Comparison of ENCODE assay signal across 18 cellular contexts in the genomic region with DNA sequence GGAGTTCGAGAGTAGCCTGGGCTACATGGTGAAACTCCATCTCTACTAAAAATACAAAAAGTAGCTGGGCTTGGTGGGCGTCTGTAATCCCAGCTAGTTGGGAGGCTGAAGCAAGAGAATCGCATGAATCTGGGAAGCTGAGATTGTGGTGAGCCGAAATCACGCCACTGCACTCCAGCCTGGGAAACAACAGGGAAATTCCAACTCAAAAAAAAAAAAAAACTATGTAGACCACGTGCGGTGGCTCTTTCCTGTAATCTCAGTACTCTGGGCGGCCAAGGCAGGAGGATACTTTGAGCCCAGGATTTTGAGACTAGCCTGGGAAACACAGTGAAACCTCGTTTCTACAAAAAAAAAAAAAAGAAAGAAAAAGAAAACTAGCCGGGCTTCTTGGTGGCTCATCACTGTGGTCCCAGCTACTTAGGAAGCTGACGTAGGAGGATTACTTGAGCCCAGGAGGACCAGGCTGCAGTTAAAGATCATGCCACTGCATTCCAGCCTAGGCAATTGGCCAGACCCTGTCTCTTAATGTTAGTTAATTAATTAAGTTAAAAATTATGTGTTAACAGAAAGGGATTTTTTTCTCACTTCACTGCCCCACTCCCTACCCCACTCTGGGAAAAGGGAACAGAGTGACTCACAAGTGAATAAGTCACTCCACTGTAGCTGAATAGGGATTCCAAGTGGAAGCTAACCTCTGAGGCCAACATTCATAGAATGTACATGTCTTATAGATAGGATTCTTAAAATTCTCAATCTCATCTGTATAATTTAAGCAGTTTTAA. TPM values are rescaled to one million over a fixed set of nuclear protein-coding genes. Genes with fewer than 3 reads are reported as not detected.
DNase-seq lines count a peak whose midpoint lies in the region; ATAC-seq and TF ChIP-seq lines count a peak whose summit lies in the region.
"Had no signal": no experiment of that assay in that cellular context is flagged by ENCODE, and none has a peak within 500 bp of the region (broad histone marks: within the 10 kb centered on the region; RNA-seq: fewer than 3 reads in every experiment).

No MANE protein-coding gene starts in this region.

- H2BK5ac ChIP-seq in H9 (ENCODE audit: insufficient read length, low read length) = no peak overlapping the region

- H3K9me3 Mint-ChIP-seq in effector memory CD8-positive, alpha-beta T cell = no peaks in the 10 kb centered on the region
- H3K9me3 Mint-ChIP-seq in nephron (no peaks in the 10 kb centered on the region), H9 (peaks cover 0 to 2% of the 10 kb centered on the region in 2 experiments; a peak in 2 of 5 replicates)

- H3K36me3 Mint-ChIP-seq in effector memory CD8-positive, alpha-beta T cell (ENCODE audit: insufficient read depth) = peaks cover 37% of the 10 kb centered on the region
- H3K36me3 Mint-ChIP-seq in nephron (ENCODE audit: low read depth) = peaks cover 22% of the 10 kb centered on the region
- peaks cover 6 to 14% (median 12%) of the 10 kb centered on the region in 3 experiments for H3K36me3 Mint-ChIP-seq in H9 (ENCODE audit: insufficient read depth in 1 of 3, low read depth in 3 of 3)

- no peaks in the 10 kb centered on the region for H4K20me1 ChIP-seq in BLaER1
- no peaks in the 10 kb centered on the region for H4K20me1 ChIP-seq in H9 (ENCODE audit: control insufficient read depth, insufficient read depth, insufficient read length)

- H3K23ac ChIP-seq in H9 (ENCODE audit: insufficient read length, low read depth, low read length) = no peak overlapping the region

- peak overlapping the region; percentile 88 to 92 for H3K4me3 Mint-ChIP-seq in effector memory CD8-positive, alpha-beta T cell
- peak overlapping the region; percentile 93 to 97 (median 96) for H3K4me3 Mint-ChIP-seq in nephron
- H3K4me3 Mint-ChIP-seq in H9 = peak overlapping the region in 1 of 2 experiments; percentile 93; a peak in 1 of 5 replicates

- no peak overlapping the region for H3K4me3 ChIP-seq in BLaER1
- H3K4me3 ChIP-seq: pancreas had no signal

- no peak for ATAC-seq in effector memory CD8-positive, alpha-beta T cell (replicated peaks)
- no peak for ATAC-seq in HG03045 (IDR thresholded peaks at IDR 0.05; ENCODE audit: unreplicated experiment)
- ATAC-seq: pancreas had no signal

- no peak overlapping the region for H3K4ac ChIP-seq in H9 (ENCODE audit: low read depth, low read length)

- H3K27me3 Mint-ChIP-seq in effector memory CD8-positive, alpha-beta T cell = no peaks in the 10 kb centered on the region
- H3K27me3 Mint-ChIP-seq in nephron (ENCODE audit: low read depth) (peaks cover 9% of the 10 kb centered on the region), H9 (ENCODE audit: low read depth) (peaks cover 18% of the 10 kb centered on the region)
- H3K27me3 Mint-ChIP-seq: IgD-negative memory B cell had no signal

- no peak overlapping the region for H4K91ac ChIP-seq in H9 (ENCODE audit: insufficient read length, low read depth, low read length)

- H3K27me3 ChIP-seq in BLaER1 = no peaks in the 10 kb centered on the region
- H3K27me3 ChIP-seq in H9 (ENCODE audit: insufficient read depth, low read length) = no peaks in the 10 kb centered on the region
- H3K27me3 ChIP-seq: pancreas had no signal

- H3K79me2 ChIP-seq in H9 (ENCODE audit: insufficient read depth, low read length) = no peaks in the 10 kb centered on the region

- H3K14ac ChIP-seq in H9 (ENCODE audit: insufficient read depth, low read length) = no peak overlapping the region

- H3K56ac ChIP-seq in H9 (ENCODE audit: insufficient read length, low read depth, low read length) = no peak overlapping the region

- H2BK20ac ChIP-seq in H9 (ENCODE audit: low read depth, low read length, poor library complexity, severe bottlenecking) = no peak overlapping the region

- H3K9me3 ChIP-seq in BLaER1 (no peaks in the 10 kb centered on the region), H9 (ENCODE audit: control insufficient read depth, low read depth, low read length) (no peaks in the 10 kb centered on the region)
- H3K9me3 ChIP-seq: pancreas had no signal

- no peak overlapping the region for H2AFZ ChIP-seq in H9 (ENCODE audit: low read length)

- no peak overlapping the region for H3T11ph ChIP-seq in H9 (ENCODE audit: low read length)

- DNase-seq in EH (ENCODE audit: low read depth) = peak; percentile 9
- DNase-seq in effector memory CD8-positive, alpha-beta T cell = no peak
- DNase-seq in H9 = no peak
- DNase-seq in OCI-M2 (lab: John Stamatoyannopoulos, UW; ENCODE audit: unreplicated experiment) = no peak
- DNase-seq: activated naive CD4-positive, alpha-beta T cell treated with Interleukin-2 at 50 U/mL for 16 hours; C1 segment of cervical spinal cord; DND-41; effector CD4-positive, alpha-beta T cell; hippocampal formation; NCI-H2029 treated with DMSO at 0.1 percent for 48 hours; NCI-H526; pancreas; stimulated activated CD4-positive, alpha-beta T cell treated with anti-CD3 and anti-CD28 coated beads, Interleukin-4, amount 100 ng/mL, for 24 hours; stimulated activated CD8-positive, alpha-beta memory T cell treated with anti-CD3 and anti-CD28 coated beads, Interleukin-4, amount 100 ng/mL, for 48 hours had no signal

- WGBS in H9 (ENCODE audit: extremely low coverage, insufficient read length, low lambda C conversion rate) = no CpG with 5 or more reads among the region's 11 CpGs

- H3K9ac ChIP-seq in BLaER1 = no peak overlapping the region
- no peak overlapping the region for H3K9ac ChIP-seq in H9 (ENCODE audit: extremely low read depth, insufficient read length, low read length)

- no peaks in the 10 kb centered on the region for H3K79me1 ChIP-seq in H9 (ENCODE audit: insufficient read depth, low read depth, low read length, poor library complexity, severe bottlenecking)

- H3K4me2 ChIP-seq in BLaER1 = peak overlapping the region; percentile 99; the same call in 1 of the 2 replicates
- no peak overlapping the region for H3K4me2 ChIP-seq in H9 (ENCODE audit: insufficient read depth, insufficient read length, low read length)

- H2BK15ac ChIP-seq in H9 (ENCODE audit: low read depth, low read length) = no peak overlapping the region

- H3K23me2 ChIP-seq in H9 (ENCODE audit: insufficient read length, low read depth, low read length, poor library complexity, severe bottlenecking) = peaks cover 11% of the 10 kb centered on the region

- peaks cover 30% of the 10 kb centered on the region for H3K36me3 ChIP-seq in BLaER1
- H3K36me3 ChIP-seq: pancreas had no signal

- no peak overlapping the region for H4K8ac ChIP-seq in H9 (replicated peaks; ENCODE audit: insufficient read length, low read depth, low read length)

- H2AK5ac ChIP-seq in H9 (ENCODE audit: insufficient read length, low read length) = no peak overlapping the region

- H4K5ac ChIP-seq in H9 (ENCODE audit: insufficient read length, low read depth, low read length) = no peak overlapping the region

- H3K4me1 ChIP-seq in BLaER1 (peaks cover 22% of the 10 kb centered on the region), H9 (ENCODE audit: insufficient read depth, low read length) (no peaks in the 10 kb centered on the region)
- H3K4me1 ChIP-seq: pancreas had no signal

- peak overlapping the region; percentile 15 to 99 for H3K27ac Mint-ChIP-seq in effector memory CD8-positive, alpha-beta T cell
- H3K27ac Mint-ChIP-seq in nephron (peak overlapping the region; percentile 74 to 98 (median 94)), H9 (no peak overlapping the region)

- H3K4me1 Mint-ChIP-seq in effector memory CD8-positive, alpha-beta T cell (ENCODE audit: low read depth in 2 of 2) = peaks cover 28 to 30% of the 10 kb centered on the region in 2 donors
- H3K4me1 Mint-ChIP-seq in nephron (peaks cover 14% of the 10 kb centered on the region), H9 (peaks cover 15 to 17% of the 10 kb centered on the region in 2 experiments)

- TF ChIP-seq CTCF in nephron (IDR thresholded peaks at IDR 0.05; ENCODE audit: unreplicated experiment in 3 of 3) (no peak), H9 (conservative IDR thresholded peaks at IDR 0.05) (no peak)

- H3K18ac ChIP-seq in H9 (ENCODE audit: insufficient read length, low read depth, low read length) = no peak overlapping the region

- no peak overlapping the region for H3K27ac ChIP-seq in BLaER1
- no peak overlapping the region for H3K27ac ChIP-seq in H9 (ENCODE audit: insufficient read length, low read depth, low read length)
- H3K27ac ChIP-seq: pancreas had no signal

- H2BK12ac ChIP-seq in H9 (ENCODE audit: insufficient read length, low read depth, low read length) = no peak overlapping the region

- no peak overlapping the region for H2BK120ac ChIP-seq in H9 (ENCODE audit: low read depth, low read length, poor library complexity, severe bottlenecking)

RNA-seq across cellular contexts. Expression of a gene that starts 2.2 kb away (rescaled TPM):
- 28.7 and 31.6 TPM in 2 replicates for total RNA-seq in H9 (2021)

Comparison
In these comparisons a context has a peak if more than half of its experiments do, and no peak if none do; other contexts are left out.
1. H3K27ac Mint-ChIP-seq: peak in effector memory CD8-positive, alpha-beta T cell (2 of 2) and nephron (3 of 3); none in H9 (0 of 3).